Comparison of ENCODE assay signal across 1 cellular context in the genomic region with DNA sequence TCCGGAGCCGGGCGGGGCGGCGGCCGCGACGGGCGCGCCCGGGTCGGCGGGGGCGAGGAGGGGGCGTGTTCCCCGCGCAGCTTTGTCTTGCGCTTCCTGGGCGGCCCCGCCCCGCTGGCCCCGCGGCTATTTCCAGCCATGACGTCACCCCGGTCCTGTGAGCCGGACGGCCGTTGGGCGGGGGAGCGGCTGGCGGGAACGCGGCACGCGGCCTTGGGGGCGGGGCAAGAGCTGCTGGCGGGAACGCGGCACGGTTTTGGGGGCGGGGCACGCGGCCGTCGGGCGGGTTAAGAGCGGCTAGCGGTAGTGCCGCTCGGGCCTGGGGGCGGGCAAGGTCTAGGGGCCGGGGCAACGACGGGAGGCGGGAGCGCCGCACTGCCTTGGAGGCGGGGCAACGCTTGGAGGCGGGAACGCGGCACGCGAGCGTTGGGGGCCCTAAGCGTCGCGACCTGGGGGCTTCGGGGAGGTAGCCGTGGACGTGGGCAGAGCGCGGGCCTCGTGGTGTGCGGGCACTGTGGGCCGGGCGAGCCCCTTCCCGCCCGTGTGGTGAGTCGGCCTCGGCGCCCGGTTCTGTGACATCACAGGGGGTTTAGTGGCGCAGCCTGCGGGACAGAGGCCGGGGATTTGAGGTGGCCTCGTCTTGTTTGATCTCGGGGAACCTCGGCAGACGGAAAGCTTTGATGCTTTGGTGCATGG.
A peak's percentile ranks its signal among the peaks of the same experiment; 100 is the strongest.
TF ChIP-seq lines count a peak whose summit lies in the region.

No MANE protein-coding gene starts in this region.

TF ChIP-seq in K562, 482 proteins besides CTCF, POLR2A, EP300 and RAD21 (continued from another document and continues in another):
- TF ChIP-seq, protein P1, sequence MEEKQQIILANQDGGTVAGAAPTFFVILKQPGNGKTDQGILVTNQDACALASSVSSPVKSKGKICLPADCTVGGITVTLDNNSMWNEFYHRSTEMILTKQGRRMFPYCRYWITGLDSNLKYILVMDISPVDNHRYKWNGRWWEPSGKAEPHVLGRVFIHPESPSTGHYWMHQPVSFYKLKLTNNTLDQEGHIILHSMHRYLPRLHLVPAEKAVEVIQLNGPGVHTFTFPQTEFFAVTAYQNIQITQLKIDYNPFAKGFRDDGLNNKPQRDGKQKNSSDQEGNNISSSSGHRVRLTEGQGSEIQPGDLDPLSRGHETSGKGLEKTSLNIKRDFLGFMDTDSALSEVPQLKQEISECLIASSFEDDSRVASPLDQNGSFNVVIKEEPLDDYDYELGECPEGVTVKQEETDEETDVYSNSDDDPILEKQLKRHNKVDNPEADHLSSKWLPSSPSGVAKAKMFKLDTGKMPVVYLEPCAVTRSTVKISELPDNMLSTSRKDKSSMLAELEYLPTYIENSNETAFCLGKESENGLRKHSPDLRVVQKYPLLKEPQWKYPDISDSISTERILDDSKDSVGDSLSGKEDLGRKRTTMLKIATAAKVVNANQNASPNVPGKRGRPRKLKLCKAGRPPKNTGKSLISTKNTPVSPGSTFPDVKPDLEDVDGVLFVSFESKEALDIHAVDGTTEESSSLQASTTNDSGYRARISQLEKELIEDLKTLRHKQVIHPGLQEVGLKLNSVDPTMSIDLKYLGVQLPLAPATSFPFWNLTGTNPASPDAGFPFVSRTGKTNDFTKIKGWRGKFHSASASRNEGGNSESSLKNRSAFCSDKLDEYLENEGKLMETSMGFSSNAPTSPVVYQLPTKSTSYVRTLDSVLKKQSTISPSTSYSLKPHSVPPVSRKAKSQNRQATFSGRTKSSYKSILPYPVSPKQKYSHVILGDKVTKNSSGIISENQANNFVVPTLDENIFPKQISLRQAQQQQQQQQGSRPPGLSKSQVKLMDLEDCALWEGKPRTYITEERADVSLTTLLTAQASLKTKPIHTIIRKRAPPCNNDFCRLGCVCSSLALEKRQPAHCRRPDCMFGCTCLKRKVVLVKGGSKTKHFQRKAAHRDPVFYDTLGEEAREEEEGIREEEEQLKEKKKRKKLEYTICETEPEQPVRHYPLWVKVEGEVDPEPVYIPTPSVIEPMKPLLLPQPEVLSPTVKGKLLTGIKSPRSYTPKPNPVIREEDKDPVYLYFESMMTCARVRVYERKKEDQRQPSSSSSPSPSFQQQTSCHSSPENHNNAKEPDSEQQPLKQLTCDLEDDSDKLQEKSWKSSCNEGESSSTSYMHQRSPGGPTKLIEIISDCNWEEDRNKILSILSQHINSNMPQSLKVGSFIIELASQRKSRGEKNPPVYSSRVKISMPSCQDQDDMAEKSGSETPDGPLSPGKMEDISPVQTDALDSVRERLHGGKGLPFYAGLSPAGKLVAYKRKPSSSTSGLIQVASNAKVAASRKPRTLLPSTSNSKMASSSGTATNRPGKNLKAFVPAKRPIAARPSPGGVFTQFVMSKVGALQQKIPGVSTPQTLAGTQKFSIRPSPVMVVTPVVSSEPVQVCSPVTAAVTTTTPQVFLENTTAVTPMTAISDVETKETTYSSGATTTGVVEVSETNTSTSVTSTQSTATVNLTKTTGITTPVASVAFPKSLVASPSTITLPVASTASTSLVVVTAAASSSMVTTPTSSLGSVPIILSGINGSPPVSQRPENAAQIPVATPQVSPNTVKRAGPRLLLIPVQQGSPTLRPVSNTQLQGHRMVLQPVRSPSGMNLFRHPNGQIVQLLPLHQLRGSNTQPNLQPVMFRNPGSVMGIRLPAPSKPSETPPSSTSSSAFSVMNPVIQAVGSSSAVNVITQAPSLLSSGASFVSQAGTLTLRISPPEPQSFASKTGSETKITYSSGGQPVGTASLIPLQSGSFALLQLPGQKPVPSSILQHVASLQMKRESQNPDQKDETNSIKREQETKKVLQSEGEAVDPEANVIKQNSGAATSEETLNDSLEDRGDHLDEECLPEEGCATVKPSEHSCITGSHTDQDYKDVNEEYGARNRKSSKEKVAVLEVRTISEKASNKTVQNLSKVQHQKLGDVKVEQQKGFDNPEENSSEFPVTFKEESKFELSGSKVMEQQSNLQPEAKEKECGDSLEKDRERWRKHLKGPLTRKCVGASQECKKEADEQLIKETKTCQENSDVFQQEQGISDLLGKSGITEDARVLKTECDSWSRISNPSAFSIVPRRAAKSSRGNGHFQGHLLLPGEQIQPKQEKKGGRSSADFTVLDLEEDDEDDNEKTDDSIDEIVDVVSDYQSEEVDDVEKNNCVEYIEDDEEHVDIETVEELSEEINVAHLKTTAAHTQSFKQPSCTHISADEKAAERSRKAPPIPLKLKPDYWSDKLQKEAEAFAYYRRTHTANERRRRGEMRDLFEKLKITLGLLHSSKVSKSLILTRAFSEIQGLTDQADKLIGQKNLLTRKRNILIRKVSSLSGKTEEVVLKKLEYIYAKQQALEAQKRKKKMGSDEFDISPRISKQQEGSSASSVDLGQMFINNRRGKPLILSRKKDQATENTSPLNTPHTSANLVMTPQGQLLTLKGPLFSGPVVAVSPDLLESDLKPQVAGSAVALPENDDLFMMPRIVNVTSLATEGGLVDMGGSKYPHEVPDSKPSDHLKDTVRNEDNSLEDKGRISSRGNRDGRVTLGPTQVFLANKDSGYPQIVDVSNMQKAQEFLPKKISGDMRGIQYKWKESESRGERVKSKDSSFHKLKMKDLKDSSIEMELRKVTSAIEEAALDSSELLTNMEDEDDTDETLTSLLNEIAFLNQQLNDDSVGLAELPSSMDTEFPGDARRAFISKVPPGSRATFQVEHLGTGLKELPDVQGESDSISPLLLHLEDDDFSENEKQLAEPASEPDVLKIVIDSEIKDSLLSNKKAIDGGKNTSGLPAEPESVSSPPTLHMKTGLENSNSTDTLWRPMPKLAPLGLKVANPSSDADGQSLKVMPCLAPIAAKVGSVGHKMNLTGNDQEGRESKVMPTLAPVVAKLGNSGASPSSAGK (IDR thresholded peaks at IDR 0.05): peak; percentile 95
- TF ChIP-seq TRIM28 (IDR thresholded peaks at IDR 0.05): no peak
- TF ChIP-seq ZNF184 (CRISPR knock-in tag; IDR thresholded peaks at IDR 0.05): no peak
- no peak for TF ChIP-seq ZNF121 (CRISPR knock-in tag; conservative IDR thresholded peaks at IDR 0.05)
- TF ChIP-seq GABPB1 (CRISPR knock-in tag; IDR thresholded peaks at IDR 0.05): 0 out of 2 replicates have a peak, but pooled peaks have one; percentile 24
- TF ChIP-seq NCOR1 (IDR thresholded peaks at IDR 0.05): 0 out of 2 replicates have a peak, but pooled peaks have one; percentile 35
- TF ChIP-seq, protein P2, sequence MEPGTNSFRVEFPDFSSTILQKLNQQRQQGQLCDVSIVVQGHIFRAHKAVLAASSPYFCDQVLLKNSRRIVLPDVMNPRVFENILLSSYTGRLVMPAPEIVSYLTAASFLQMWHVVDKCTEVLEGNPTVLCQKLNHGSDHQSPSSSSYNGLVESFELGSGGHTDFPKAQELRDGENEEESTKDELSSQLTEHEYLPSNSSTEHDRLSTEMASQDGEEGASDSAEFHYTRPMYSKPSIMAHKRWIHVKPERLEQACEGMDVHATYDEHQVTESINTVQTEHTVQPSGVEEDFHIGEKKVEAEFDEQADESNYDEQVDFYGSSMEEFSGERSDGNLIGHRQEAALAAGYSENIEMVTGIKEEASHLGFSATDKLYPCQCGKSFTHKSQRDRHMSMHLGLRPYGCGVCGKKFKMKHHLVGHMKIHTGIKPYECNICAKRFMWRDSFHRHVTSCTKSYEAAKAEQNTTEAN (CRISPR knock-in tag; IDR thresholded peaks at IDR 0.05): peak; percentile 86; the same call in 1 of the 2 replicates
- TF ChIP-seq NCOA6 (IDR thresholded peaks at IDR 0.05): no peak
- TF ChIP-seq, protein P3, sequence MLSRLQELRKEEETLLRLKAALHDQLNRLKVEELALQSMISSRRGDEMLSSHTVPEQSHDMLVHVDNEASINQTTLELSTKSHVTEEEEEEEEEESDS (CRISPR knock-in tag; IDR thresholded peaks at IDR 0.05): no peak
- no peak for TF ChIP-seq YBX1 (IDR thresholded peaks at IDR 0.05)
- TF ChIP-seq, protein P4, sequence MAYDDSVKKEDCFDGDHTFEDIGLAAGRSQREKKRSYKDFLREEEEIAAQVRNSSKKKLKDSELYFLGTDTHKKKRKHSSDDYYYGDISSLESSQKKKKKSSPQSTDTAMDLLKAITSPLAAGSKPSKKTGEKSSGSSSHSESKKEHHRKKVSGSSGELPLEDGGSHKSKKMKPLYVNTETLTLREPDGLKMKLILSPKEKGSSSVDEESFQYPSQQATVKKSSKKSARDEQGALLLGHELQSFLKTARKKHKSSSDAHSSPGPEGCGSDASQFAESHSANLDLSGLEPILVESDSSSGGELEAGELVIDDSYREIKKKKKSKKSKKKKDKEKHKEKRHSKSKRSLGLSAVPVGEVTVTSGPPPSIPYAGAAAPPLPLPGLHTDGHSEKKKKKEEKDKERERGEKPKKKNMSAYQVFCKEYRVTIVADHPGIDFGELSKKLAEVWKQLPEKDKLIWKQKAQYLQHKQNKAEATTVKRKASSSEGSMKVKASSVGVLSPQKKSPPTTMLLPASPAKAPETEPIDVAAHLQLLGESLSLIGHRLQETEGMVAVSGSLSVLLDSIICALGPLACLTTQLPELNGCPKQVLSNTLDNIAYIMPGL (CRISPR knock-in tag; IDR thresholded peaks at IDR 0.05): 0 out of 2 replicates have a peak, but pooled peaks have one; percentile 57
- peak; percentile 89; the same call in 1 of the 2 replicates for TF ChIP-seq FOXP1 (CRISPR knock-in tag; IDR thresholded peaks at IDR 0.05)
- TF ChIP-seq NEUROD1 (IDR thresholded peaks at IDR 0.05; ENCODE audit: borderline replicate concordance, low read depth, low read length, partially characterized antibody): peak; percentile 21
- TF ChIP-seq, protein P5, sequence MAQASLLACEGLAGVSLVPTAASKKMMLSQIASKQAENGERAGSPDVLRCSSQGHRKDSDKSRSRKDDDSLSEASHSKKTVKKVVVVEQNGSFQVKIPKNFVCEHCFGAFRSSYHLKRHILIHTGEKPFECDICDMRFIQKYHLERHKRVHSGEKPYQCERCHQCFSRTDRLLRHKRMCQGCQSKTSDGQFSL (CRISPR knock-in tag; IDR thresholded peaks at IDR 0.05): peak; percentile 57; the same call in 1 of the 2 replicates
- TF ChIP-seq, protein P5 (tag; IDR thresholded peaks at IDR 0.05): no peak
- TF ChIP-seq NFIC (IDR thresholded peaks at IDR 0.05): 0 out of 2 replicates have a peak, but pooled peaks have one; percentile 12
- TF ChIP-seq JUN (IDR thresholded peaks at IDR 0.05; ENCODE audit: borderline replicate concordance, low read depth, low read length): peak; percentile 89
- peak; percentile 60; the same call in 1 of the 2 replicates for TF ChIP-seq JUN (CRISPR knock-in tag; IDR thresholded peaks at IDR 0.05; ENCODE audit: borderline replicate concordance)
- peak in 1 of 2 experiments; percentile 90; a peak in 1 of 3 replicates for TF ChIP-seq CBX3 (IDR thresholded peaks at IDR 0.05; ENCODE audit: borderline replicate concordance in 1 of 2, low read length in 2 of 2)
- TF ChIP-seq, protein P6, sequence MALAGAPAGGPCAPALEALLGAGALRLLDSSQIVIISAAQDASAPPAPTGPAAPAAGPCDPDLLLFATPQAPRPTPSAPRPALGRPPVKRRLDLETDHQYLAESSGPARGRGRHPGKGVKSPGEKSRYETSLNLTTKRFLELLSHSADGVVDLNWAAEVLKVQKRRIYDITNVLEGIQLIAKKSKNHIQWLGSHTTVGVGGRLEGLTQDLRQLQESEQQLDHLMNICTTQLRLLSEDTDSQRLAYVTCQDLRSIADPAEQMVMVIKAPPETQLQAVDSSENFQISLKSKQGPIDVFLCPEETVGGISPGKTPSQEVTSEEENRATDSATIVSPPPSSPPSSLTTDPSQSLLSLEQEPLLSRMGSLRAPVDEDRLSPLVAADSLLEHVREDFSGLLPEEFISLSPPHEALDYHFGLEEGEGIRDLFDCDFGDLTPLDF (CRISPR knock-in tag; IDR thresholded peaks at IDR 0.05): peak; percentile 93
- TF ChIP-seq EHMT2 (IDR thresholded peaks at IDR 0.05): no peak
- TF ChIP-seq, protein P7, sequence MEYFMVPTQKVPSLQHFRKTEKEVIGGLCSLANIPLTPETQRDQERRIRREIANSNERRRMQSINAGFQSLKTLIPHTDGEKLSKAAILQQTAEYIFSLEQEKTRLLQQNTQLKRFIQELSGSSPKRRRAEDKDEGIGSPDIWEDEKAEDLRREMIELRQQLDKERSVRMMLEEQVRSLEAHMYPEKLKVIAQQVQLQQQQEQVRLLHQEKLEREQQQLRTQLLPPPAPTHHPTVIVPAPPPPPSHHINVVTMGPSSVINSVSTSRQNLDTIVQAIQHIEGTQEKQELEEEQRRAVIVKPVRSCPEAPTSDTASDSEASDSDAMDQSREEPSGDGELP (CRISPR knock-in tag; IDR thresholded peaks at IDR 0.05; ENCODE audit: borderline replicate concordance): peak; percentile 78; the same call in 1 of the 2 replicates
- no peak for TF ChIP-seq NFATC3 (IDR thresholded peaks at IDR 0.05)
- TF ChIP-seq MEF2D (tag; conservative IDR thresholded peaks at IDR 0.05; ENCODE audit: low read depth): no peak
- no peak for TF ChIP-seq FOXK2 (conservative IDR thresholded peaks at IDR 0.05 in 1 of 2, IDR thresholded peaks at IDR 0.05 in 1 of 2; ENCODE audit: low read depth in 2 of 2)
- TF ChIP-seq TBL1XR1 (IDR thresholded peaks at IDR 0.05; ENCODE audit: low read length in 2 of 2): peak in 1 of 2 experiments; percentile 69; a peak in 2 of 4 replicates
- TF ChIP-seq NFRKB (IDR thresholded peaks at IDR 0.05; ENCODE audit: low read depth): no peak
- TF ChIP-seq CTBP1 (IDR thresholded peaks at IDR 0.05; ENCODE audit: borderline replicate concordance): peak; percentile 74
- no peak for TF ChIP-seq PHB (CRISPR knock-in tag; IDR thresholded peaks at IDR 0.05)
- no peak for TF ChIP-seq WHSC1 (IDR thresholded peaks at IDR 0.05; ENCODE audit: low read length)
- no peak for TF ChIP-seq ZNF586 (CRISPR knock-in tag; conservative IDR thresholded peaks at IDR 0.05)
- TF ChIP-seq CCNT2 (IDR thresholded peaks at IDR 0.05; ENCODE audit: borderline replicate concordance, extremely low read depth, insufficient read length, low read depth, low read length): peak; percentile 89
- no peak for TF ChIP-seq ZNF76 (CRISPR knock-in tag; IDR thresholded peaks at IDR 0.05; ENCODE audit: borderline replicate concordance)
- no peak for TF ChIP-seq ZSCAN29 (IDR thresholded peaks at IDR 0.05)
- TF ChIP-seq, protein P8, sequence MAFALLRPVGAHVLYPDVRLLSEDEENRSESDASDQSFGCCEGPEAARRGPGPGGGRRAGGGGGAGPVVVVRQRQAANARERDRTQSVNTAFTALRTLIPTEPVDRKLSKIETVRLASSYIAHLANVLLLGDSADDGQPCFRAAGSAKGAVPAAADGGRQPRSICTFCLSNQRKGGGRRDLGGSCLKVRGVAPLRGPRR (CRISPR knock-in tag; IDR thresholded peaks at IDR 0.05): no peak; the same call in 1 of the 2 replicates
- TF ChIP-seq FOXK1 (CRISPR knock-in tag; IDR thresholded peaks at IDR 0.05; ENCODE audit: borderline replicate concordance): no peak
- peak; percentile 83 for TF ChIP-seq ZNF431 (CRISPR knock-in tag; IDR thresholded peaks at IDR 0.05)
- peak; percentile 81; the same call in 1 of the 2 replicates for TF ChIP-seq JUNB (CRISPR knock-in tag; conservative IDR thresholded peaks at IDR 0.05)
- peak; percentile 39 for TF ChIP-seq HNRNPLL (IDR thresholded peaks at IDR 0.05; ENCODE audit: low read depth, low read length, poor library complexity, severe bottlenecking)
- TF ChIP-seq MCM2 (IDR thresholded peaks at IDR 0.05; ENCODE audit: low read depth): no peak
